Comparison of ENCODE assay signal across 32 cellular contexts in the genomic region with DNA sequence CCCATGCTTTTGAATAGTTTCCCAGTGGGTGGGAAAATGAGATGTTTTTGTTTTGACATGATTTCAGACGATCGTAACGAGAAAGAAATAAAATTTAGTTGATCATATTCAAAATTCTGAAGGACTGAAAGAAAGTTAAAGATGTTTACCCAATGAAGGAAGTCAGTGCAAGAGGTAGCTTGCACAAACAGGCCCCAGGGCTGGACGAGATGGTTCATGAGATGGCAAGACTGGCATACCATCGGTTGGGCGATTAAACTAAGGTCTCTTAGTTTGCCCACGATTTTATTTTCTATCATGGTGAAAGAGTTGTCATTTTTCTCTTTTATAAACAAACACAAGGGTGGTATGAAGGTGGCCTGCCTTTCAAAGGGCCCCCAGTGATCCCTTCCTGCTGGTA.
"Had no signal": no experiment of that assay in that cellular context is flagged by ENCODE, and none has a peak within 500 bp of the region (broad histone marks: within the 10 kb centered on the region; RNA-seq: fewer than 3 reads in every experiment).

No MANE protein-coding gene starts in this region.

- H3K27ac ChIP-seq: KMS-11 had no signal

- H3K4me3 ChIP-seq: MG63 had no signal

- H3K36me3 ChIP-seq: MG63 had no signal

- H3K9me3 ChIP-seq: MG63 had no signal

- H3K27me3 ChIP-seq: MG63 had no signal

- DNase-seq: Karpas-422, Kasumi-1, MG63, MM.1S, NCI-H1048, NCI-H1092, NCI-H1092 treated with DMSO at 0.1 percent for 48 hours, NCI-H1105, NCI-H1105 treated with DMSO at 0.1 percent for 48 hours, NCI-H1417, NCI-H1417 treated with DMSO at 0.1 percent for 48 hours, NCI-H1436, NCI-H1436 treated with DMSO at 0.1 percent for 48 hours, NCI-H146, NCI-H1694, NCI-H1694 treated with DMSO at 0.1 percent for 48 hours, NCI-H187, NCI-H187 treated with DMSO at 0.1 percent for 48 hours, NCI-H1930, NCI-H2029, NCI-H2029 treated with DMSO at 0.1 percent for 48 hours, NCI-H2081, NCI-H2081 treated with DMSO at 0.1 percent for 48 hours, NCI-H2107, NCI-H2171, NCI-H2171 treated with DMSO at 0.1 percent for 48 hours, NCI-H2227 treated with DMSO at 0.1 percent for 48 hours, NCI-H226, NCI-H345, NCI-H446 treated with DMSO at 0.1 percent for 48 hours, NCI-H510A had no signal
